ENCODE assay signal across 18 cellular contexts in genomic region chr14:68578597-68578996, GRCh38.
DNase-seq lines count a peak whose midpoint lies in the region; ATAC-seq, FAIRE-seq and TF ChIP-seq lines count a peak whose summit lies in the region.
"Had no signal": no experiment of that assay in that cellular context is flagged by ENCODE, and none has a peak within 500 bp of the region (broad histone marks: within the 10 kb centered on the region; RNA-seq: fewer than 3 reads in every experiment).

No MANE protein-coding gene starts in this region.

- H3K9me3 ChIP-seq in breast epithelium, result no peaks in the 10 kb centered on the region
- H3K9me3 ChIP-seq in lower lobe of right lung, result no peaks in the 10 kb centered on the region
- H3K9me3 ChIP-seq in stomach, result no peaks in the 10 kb centered on the region
- no peaks in the 10 kb centered on the region for H3K9me3 ChIP-seq in pancreas
- H3K9me3 ChIP-seq: MG63, thoracic aorta had no signal

- TF ChIP-seq POLR2A in breast epithelium (IDR thresholded peaks at IDR 0.05) (no peak), stomach (IDR thresholded peaks at IDR 0.05) (no peak)

- intact Hi-C loops in breast epithelium (cut with DNase I; ENCODE audit: low total_unique reads), result no loop called here
- intact Hi-C loops in lower lobe of right lung (cut with DNase I), result no loop called here
- intact Hi-C loops in stomach (cut with DNase I; ENCODE audit: low total_unique reads), result no loop called here
- intact Hi-C loops in pancreas (cut with DNase I), result no loop called here

- H3K27me3 ChIP-seq in breast epithelium (no peaks in the 10 kb centered on the region), lower lobe of right lung (ENCODE audit: low read depth) (no peaks in the 10 kb centered on the region), stomach (no peaks in the 10 kb centered on the region), pancreas (no peaks in the 10 kb centered on the region)
- H3K27me3 ChIP-seq: MG63 had no signal

- TF ChIP-seq CTCF in breast epithelium (IDR thresholded peaks at IDR 0.05), result no peak
- no peak for TF ChIP-seq CTCF in lower lobe of right lung (IDR thresholded peaks at IDR 0.05)
- TF ChIP-seq CTCF in stomach (IDR thresholded peaks at IDR 0.05), result no peak
- TF ChIP-seq CTCF in pancreas (IDR thresholded peaks at IDR 0.05), result no peak

- peak overlapping the region; percentile 85 to 87 for H3K27ac ChIP-seq in breast epithelium
- peak overlapping the region; percentile 75 for H3K27ac ChIP-seq in lower lobe of right lung
- peak overlapping the region in 3 of 5 donors; percentile 46 to 79 (median 75) for H3K27ac ChIP-seq in stomach
- peak overlapping the region in 1 of 4 donors; percentile 30 for H3K27ac ChIP-seq in pancreas
- H3K27ac ChIP-seq: thoracic aorta had no signal

- no peak overlapping the region for H3K4me3 ChIP-seq in breast epithelium
- H3K4me3 ChIP-seq in lower lobe of right lung, result no peak overlapping the region
- no peak overlapping the region for H3K4me3 ChIP-seq in stomach
- H3K4me3 ChIP-seq in pancreas, result no peak overlapping the region
- H3K4me3 ChIP-seq: MG63 had no signal

- peaks cover 0 to 12% of the 10 kb centered on the region in 2 donors for H3K4me1 ChIP-seq in breast epithelium
- peaks cover 40% of the 10 kb centered on the region for H3K4me1 ChIP-seq in lower lobe of right lung
- peaks cover 9 to 52% (median 22%) of the 10 kb centered on the region in 4 donors for H3K4me1 ChIP-seq in stomach
- peaks cover 3 to 7% (median 4%) of the 10 kb centered on the region in 3 donors for H3K4me1 ChIP-seq in pancreas

- DNase-seq in HT1080 (ENCODE audit: low read depth) (peak; percentile 13), breast epithelium (ENCODE audit: low spot score in 2 of 2) (no peak), lower lobe of right lung (no peak), stomach (no peak), pancreas (no peak), NCI-H524 (lab: John Stamatoyannopoulos, UW) (no peak), DMS53 treated with DMSO at 0.1 percent for 48 hours (lab: John Stamatoyannopoulos, UW; ENCODE audit: unreplicated experiment) (no peak)
- DNase-seq: activated CD4-positive, alpha-beta T cell treated with anti-CD3 and anti-CD28 coated beads for 1 hour; activated CD8-positive, alpha-beta memory T cell treated with anti-CD3 and anti-CD28 coated beads for 24 hours; activated naive CD4-positive, alpha-beta T cell treated with anti-CD3 and anti-CD28 coated beads, Interleukin-2, amount 50 U/mL, for 16 hours; activated T-cell treated with anti-CD3 and anti-CD28 coated beads, Interleukin-2, amount 50 U/mL, for 48 hours; midbrain; stimulated activated CD4-positive, alpha-beta T cell treated with anti-CD3 and anti-CD28 coated beads, Interleukin-15, amount 100 ng/mL, for 24 hours had no signal

- TF ChIP-seq EP300 in stomach (IDR thresholded peaks at IDR 0.05), result no peak

- FAIRE-seq in pancreas (lab: Jason Lieb, UNC), result no peak
- FAIRE-seq: colon had no signal

- H3K36me3 ChIP-seq in breast epithelium (no peaks in the 10 kb centered on the region), lower lobe of right lung (no peaks in the 10 kb centered on the region), stomach (no peaks in the 10 kb centered on the region), pancreas (no peaks in the 10 kb centered on the region)
- H3K36me3 ChIP-seq: MG63, thoracic aorta had no signal

- 78 to 93% (median 85%) methylated on average over 2 of the region's 2 CpGs for WGBS in stomach, 5 donors
- 87 to 93% methylated on average over 2 of the region's 2 CpGs for WGBS in pancreas, 2 donors

- no peak for ATAC-seq in lower lobe of right lung
- no peak for ATAC-seq in pancreas
- ATAC-seq in HG03565 (IDR thresholded peaks at IDR 0.05; ENCODE audit: unreplicated experiment), result no peak
- ATAC-seq: stimulated activated effector memory CD8-positive, alpha-beta T cell treated with anti-CD3 and anti-CD28 coated beads, Interleukin-12 subunit alpha, Interleukin-12 subunit beta, amount 100 ng/mL, for 72 hours had no signal
